ENCODE assay signal across 10 cellular contexts in the genomic region with DNA sequence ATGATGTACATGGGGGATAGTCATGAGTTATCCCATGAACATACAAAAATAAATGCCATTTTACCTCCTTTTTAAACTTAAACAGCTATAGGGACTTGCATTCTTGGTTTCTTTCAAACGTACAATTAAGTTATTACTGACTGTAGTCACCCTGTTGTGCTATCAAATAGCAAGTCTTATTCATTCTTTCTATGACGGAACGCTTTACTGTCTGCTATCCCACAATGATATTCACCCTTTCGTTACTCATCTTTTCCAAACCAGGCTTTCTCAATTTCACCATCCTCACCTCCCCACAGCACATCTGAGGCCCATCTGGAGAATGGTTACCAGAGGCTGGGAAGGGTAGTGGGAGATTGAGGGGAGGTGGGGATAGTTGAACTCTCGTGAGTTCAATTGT.
A peak's percentile ranks its signal among the peaks of the same experiment; 100 is the strongest.
DNase-seq lines count a peak whose midpoint lies in the region; ATAC-seq and TF ChIP-seq lines count a peak whose summit lies in the region.
"Had no signal": no experiment of that assay in that cellular context is flagged by ENCODE, and none has a peak within 500 bp of the region (broad histone marks: within the 10 kb centered on the region; RNA-seq: fewer than 3 reads in every experiment).

No MANE protein-coding gene starts in this region.

- CTCF ChIA-PET in AG04450 (lab: Charles Lee): interaction anchor here (2.4 kb wide), 1 partner anchor 19 kb away, joined by 30 read pairs; no protein-coding TSS in a partner anchor
- CTCF ChIA-PET in CD4-positive, alpha-beta memory T cell (lab: Charles Lee; ENCODE audit: partially characterized antibody): interaction anchor here (1.4 kb wide), 1 partner anchor 19 kb away, joined by 6 read pairs; no protein-coding TSS in a partner anchor

- no peak overlapping the region for H3K4me3 Mint-ChIP-seq in neural crest cell
- no peak overlapping the region for H3K4me3 Mint-ChIP-seq in CD4-positive, alpha-beta memory T cell

- H3K4me3 ChIP-seq in AG04450 (ENCODE audit: low read depth, low read length) (peak overlapping the region; percentile 48; the same call in 1 of the 2 replicates), fibroblast of lung (replicated peaks in 1 of 4; ENCODE audit: control extremely low read depth in 1 of 4, insufficient read depth in 1 of 4, low read depth in 3 of 4, low read length in 4 of 4) (peak overlapping the region in 3 of 4 experiments; percentile 13 to 62 (median 56))
- H3K4me3 ChIP-seq in CD4-positive, alpha-beta memory T cell (ENCODE audit: low read length in 2 of 2): no peak overlapping the region

- H3K36me3 ChIP-seq in fibroblast of lung (ENCODE audit: control insufficient read depth, insufficient read depth, low read length): no peaks in the 10 kb centered on the region
- no peaks in the 10 kb centered on the region for H3K36me3 ChIP-seq in CD4-positive, alpha-beta memory T cell (ENCODE audit: insufficient read depth, low read length)
- H3K36me3 ChIP-seq: upper lobe of left lung had no signal

- TF ChIP-seq CTCF in AG04450 (IDR thresholded peaks at IDR 0.05; ENCODE audit: low read depth, low read length) (no peak), fibroblast of lung (conservative IDR thresholded peaks at IDR 0.05 in 1 of 2, IDR thresholded peaks at IDR 0.05 in 1 of 2; ENCODE audit: low read depth in 1 of 2, low read length in 2 of 2) (no peak), neural crest cell (conservative IDR thresholded peaks at IDR 0.05) (no peak)

- H3K27ac ChIP-seq in AG04450 (ENCODE audit: low read depth, low read length) (no peak overlapping the region), fibroblast of lung (ENCODE audit: insufficient read depth, low read length) (no peak overlapping the region)
- H3K27ac ChIP-seq in CD4-positive, alpha-beta memory T cell (ENCODE audit: low read depth, low read length): no peak overlapping the region

- no peak overlapping the region for H3K9ac ChIP-seq in fibroblast of lung (ENCODE audit: insufficient read depth, low read length)

- in situ Hi-C loops in G401 (cut with HindIII; ENCODE audit: low sequenced_read_pairs): no loop called here

- no peaks in the 10 kb centered on the region for H3K9me3 Mint-ChIP-seq in neural crest cell
- peaks cover 0 to 4% (median 0%) of the 10 kb centered on the region in 8 donors for H3K9me3 Mint-ChIP-seq in CD4-positive, alpha-beta memory T cell

- H3K4me2 ChIP-seq in fibroblast of lung (ENCODE audit: extremely low read depth, insufficient read depth, low read length): peak overlapping the region; percentile 75

- POLR2A ChIA-PET in AG04450 (lab: Yijun Ruan, JAX): no interaction called here
- POLR2A ChIA-PET in CD4-positive, alpha-beta memory T cell (lab: Charles Lee; ENCODE audit: partially characterized antibody): no interaction called here

- intact Hi-C loops in CD4-positive, alpha-beta memory T cell (cut with micrococcal nuclease): no loop called here

- H2AFZ ChIP-seq in fibroblast of lung (ENCODE audit: low read length): peak overlapping the region; percentile 36

- H4K20me1 ChIP-seq in fibroblast of lung (ENCODE audit: control insufficient read depth, extremely low read depth, insufficient read depth, low read length): no peaks in the 10 kb centered on the region

- no peaks in the 10 kb centered on the region for H3K27me3 Mint-ChIP-seq in neural crest cell (ENCODE audit: low read depth)
- peaks cover 6 to 9% of the 10 kb centered on the region in 2 donors for H3K27me3 Mint-ChIP-seq in CD4-positive, alpha-beta memory T cell

- DNase-seq in AG04450 (ENCODE audit: low read depth, low spot score): no peak
- peak; percentile 58 for DNase-seq in HT1080 (ENCODE audit: low read depth)
- DNase-seq in fibroblast of lung (ENCODE audit: low read depth in 2 of 2): peak; percentile 20 to 45
- no peak for DNase-seq in neural crest cell (ENCODE audit: low read depth, low spot score)
- no peak for DNase-seq in medulla oblongata (ENCODE audit: extremely low spot score)
- DNase-seq in CD4-positive, alpha-beta memory T cell: no peak
- no peak for DNase-seq in G401 (ENCODE audit: low spot score)

- peaks cover 21% of the 10 kb centered on the region for H3K4me1 Mint-ChIP-seq in neural crest cell
- peaks cover 0 to 2% (median 0%) of the 10 kb centered on the region in 4 donors for H3K4me1 Mint-ChIP-seq in CD4-positive, alpha-beta memory T cell

- ATAC-seq in GM19452 (IDR thresholded peaks at IDR 0.05; ENCODE audit: unreplicated experiment): no peak
- ATAC-seq: HCT116 had no signal

- H3K79me2 ChIP-seq in fibroblast of lung (ENCODE audit: control insufficient read depth, insufficient read depth, low read length): no peaks in the 10 kb centered on the region

- H3K9me3 ChIP-seq in AG04450 (ENCODE audit: control insufficient read depth, insufficient read depth, low read length): no peaks in the 10 kb centered on the region; the same call in 1 of the 2 replicates
- H3K9me3 ChIP-seq in fibroblast of lung (ENCODE audit: control insufficient read depth, insufficient read depth, low read depth, low read length): no peaks in the 10 kb centered on the region
- no peaks in the 10 kb centered on the region for H3K9me3 ChIP-seq in CD4-positive, alpha-beta memory T cell (ENCODE audit: control insufficient read depth in 1 of 2, low read length in 2 of 2)
- H3K9me3 ChIP-seq: upper lobe of left lung had no signal

- H3K36me3 Mint-ChIP-seq in neural crest cell (ENCODE audit: low read depth): no peaks in the 10 kb centered on the region
- H3K36me3 Mint-ChIP-seq in CD4-positive, alpha-beta memory T cell: no peaks in the 10 kb centered on the region

- H3K27me3 ChIP-seq in AG04450 (ENCODE audit: control insufficient read depth, insufficient read depth, low read length) (no peaks in the 10 kb centered on the region), fibroblast of lung (ENCODE audit: control insufficient read depth, insufficient read depth, low read length) (no peaks in the 10 kb centered on the region)
- no peaks in the 10 kb centered on the region for H3K27me3 ChIP-seq in CD4-positive, alpha-beta memory T cell (ENCODE audit: insufficient read depth, low read length)
- H3K27me3 ChIP-seq: upper lobe of left lung had no signal

- H3K27ac Mint-ChIP-seq in neural crest cell (ENCODE audit: unreplicated experiment): peak overlapping the region; percentile 68
- no peak overlapping the region for H3K27ac Mint-ChIP-seq in CD4-positive, alpha-beta memory T cell

- H3K4me1 ChIP-seq in fibroblast of lung (ENCODE audit: control insufficient read depth, extremely low read depth, insufficient read depth, low read length): no peaks in the 10 kb centered on the region
- no peaks in the 10 kb centered on the region for H3K4me1 ChIP-seq in CD4-positive, alpha-beta memory T cell (ENCODE audit: insufficient read depth, low read length)

Comparison
In these comparisons a context has a peak if more than half of its experiments do, and no peak if none do; other contexts are left out.
1. DNase-seq: peak in HT1080 (single experiment) and fibroblast of lung (2 of 2); none in AG04450 (single experiment), neural crest cell (single experiment), medulla oblongata (single experiment), CD4-positive, alpha-beta memory T cell (0 of 5) and G401 (single experiment).
2. H3K4me3 ChIP-seq: peak in AG04450 (single experiment) and fibroblast of lung (3 of 4); none in CD4-positive, alpha-beta memory T cell (0 of 2).